18 cellular contexts compared by ENCODE assay signal in the genomic region with DNA sequence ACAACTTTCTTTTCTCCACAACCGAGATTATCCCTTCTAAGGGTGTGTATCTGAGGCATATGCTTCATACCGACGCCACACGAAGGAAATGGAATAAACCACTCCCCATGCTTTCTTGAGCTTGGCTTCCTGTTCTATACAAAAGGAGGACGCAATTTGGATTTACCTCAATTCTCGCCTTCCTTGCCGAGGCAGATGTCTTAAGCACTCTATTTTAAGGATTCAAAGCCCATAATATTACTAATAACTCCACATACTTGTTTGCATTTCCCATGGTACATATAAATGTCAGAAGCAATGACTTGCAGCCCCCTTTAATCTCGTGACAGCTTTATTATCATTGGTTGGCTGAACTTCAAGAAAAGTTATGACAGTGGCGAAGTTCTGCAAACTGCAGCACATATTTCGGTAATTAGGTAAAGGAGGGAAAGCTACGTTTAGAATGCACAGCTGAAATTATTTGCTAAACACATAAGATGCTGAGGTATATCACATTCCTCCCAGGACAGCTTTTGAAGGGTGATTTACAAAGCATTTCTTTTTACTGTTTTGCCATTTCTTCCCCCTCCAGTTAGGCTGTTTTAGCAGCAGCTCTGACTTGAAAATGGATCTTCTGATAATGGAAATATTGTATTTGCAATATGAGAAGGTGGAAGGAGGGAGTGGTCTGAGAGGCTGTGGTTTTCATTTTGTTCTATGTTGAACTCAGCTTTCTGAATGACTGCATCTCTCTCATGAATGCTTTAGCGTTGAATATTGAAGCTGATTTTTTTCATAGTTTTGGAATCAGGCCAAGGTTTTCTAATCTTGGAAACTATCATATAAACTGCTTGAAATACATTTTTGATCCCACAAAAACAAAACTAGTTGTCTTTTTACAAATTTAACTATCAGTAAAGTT.
DNase-seq lines count a peak whose midpoint lies in the region; FAIRE-seq and TF ChIP-seq lines count a peak whose summit lies in the region.
"Had no signal": no experiment of that assay in that cellular context is flagged by ENCODE, and none has a peak within 500 bp of the region (broad histone marks: within the 10 kb centered on the region; RNA-seq: fewer than 3 reads in every experiment).

No MANE protein-coding gene starts in this region.

- H3K27me3 Mint-ChIP-seq in astrocyte (ENCODE audit: low read depth, unreplicated experiment) = no peaks in the 10 kb centered on the region
- no peaks in the 10 kb centered on the region for H3K27me3 Mint-ChIP-seq in nephron (ENCODE audit: low read depth)

- no peak for FAIRE-seq in astrocyte (lab: Jason Lieb, UNC)
- FAIRE-seq: keratinocyte had no signal

- H3K27ac Mint-ChIP-seq in astrocyte (ENCODE audit: unreplicated experiment) (no peak overlapping the region), nephron (peak overlapping the region; percentile 91 to 97 (median 96))
- H3K27ac Mint-ChIP-seq: endodermal cell had no signal

- H3K9me3 Mint-ChIP-seq in astrocyte (ENCODE audit: unreplicated experiment) (no peaks in the 10 kb centered on the region), nephron (no peaks in the 10 kb centered on the region)
- H3K9me3 Mint-ChIP-seq: endodermal cell had no signal

- H3K27ac ChIP-seq in astrocyte (ENCODE audit: low read depth, low read length) = no peak overlapping the region
- H3K27ac ChIP-seq: psoas muscle, suprapubic skin had no signal

- DNase-seq in COLO829 (ENCODE audit: low spot score) (peak; percentile 2), MG63 (no peak), astrocyte (ENCODE audit: low read depth) (no peak), cerebellum (ENCODE audit: low spot score) (no peak), midbrain (lab: John Stamatoyannopoulos, UW) (no peak), NCI-H1436 treated with DMSO at 0.1 percent for 48 hours (lab: John Stamatoyannopoulos, UW) (no peak)
- no peak for DNase-seq in effector CD4-positive, alpha-beta T cell
- DNase-seq: activated CD8-positive, alpha-beta memory T cell treated with anti-CD3 and anti-CD28 coated beads, Interleukin-2, amount 50 U/mL, for 48 hours; activated naive CD4-positive, alpha-beta T cell treated with anti-CD3 and anti-CD28 coated beads, Interleukin-2, amount 50 U/mL, for 16 hours; caudate nucleus; DMS 273 treated with DMSO at 0.1 percent for 48 hours; endodermal cell; HCEC 1CT; NCI-H2081; psoas muscle had no signal

- H3K27me3 ChIP-seq in MG63 = no peaks in the 10 kb centered on the region
- no peaks in the 10 kb centered on the region for H3K27me3 ChIP-seq in astrocyte (ENCODE audit: insufficient read depth, low read length)
- H3K27me3 ChIP-seq: suprapubic skin had no signal

- H3K79me2 ChIP-seq in astrocyte (ENCODE audit: insufficient read depth, low read length) = no peaks in the 10 kb centered on the region

- H3K4me1 ChIP-seq in astrocyte (ENCODE audit: insufficient read depth, low read length) = no peaks in the 10 kb centered on the region
- H3K4me1 ChIP-seq: psoas muscle, suprapubic skin had no signal

- H2AFZ ChIP-seq in astrocyte (ENCODE audit: low read depth, low read length) = no peak overlapping the region

- H3K4me3 Mint-ChIP-seq in astrocyte (ENCODE audit: unreplicated experiment) (no peak overlapping the region), nephron (peak overlapping the region; percentile 53 to 77 (median 70))
- H3K4me3 Mint-ChIP-seq: endodermal cell had no signal

- H3K9me3 ChIP-seq in MG63 (no peaks in the 10 kb centered on the region), astrocyte (ENCODE audit: insufficient read depth, low read depth, low read length) (no peaks in the 10 kb centered on the region)
- H3K9me3 ChIP-seq: psoas muscle, suprapubic skin had no signal

- H3K4me3 ChIP-seq in MG63 (peak overlapping the region; percentile 10; the same call in 1 of the 2 replicates), astrocyte (ENCODE audit: insufficient read depth, low read depth, low read length) (no peak overlapping the region)
- H3K4me3 ChIP-seq: psoas muscle, suprapubic skin had no signal

- TF ChIP-seq CTCF in astrocyte (IDR thresholded peaks at IDR 0.05; ENCODE audit: insufficient read depth, low read depth, low read length) (no peak), nephron (IDR thresholded peaks at IDR 0.05; ENCODE audit: unreplicated experiment in 3 of 3) (no peak)

- no peaks in the 10 kb centered on the region for H4K20me1 ChIP-seq in astrocyte (ENCODE audit: insufficient read depth, low read length)

- no peak overlapping the region for H3K9ac ChIP-seq in astrocyte (ENCODE audit: low read length)

- H3K36me3 ChIP-seq in MG63 = no peaks in the 10 kb centered on the region
- no peaks in the 10 kb centered on the region for H3K36me3 ChIP-seq in astrocyte (ENCODE audit: insufficient read depth, low read length)
- H3K36me3 ChIP-seq: suprapubic skin had no signal

- no peaks in the 10 kb centered on the region for H3K36me3 Mint-ChIP-seq in astrocyte (ENCODE audit: low read depth, unreplicated experiment)
- no peaks in the 10 kb centered on the region for H3K36me3 Mint-ChIP-seq in nephron (ENCODE audit: low read depth)

- H3K4me1 Mint-ChIP-seq in astrocyte (ENCODE audit: low read depth, unreplicated experiment) (no peaks in the 10 kb centered on the region), nephron (peaks cover 19% of the 10 kb centered on the region)

- peak overlapping the region; percentile 13 for H3K4me2 ChIP-seq in astrocyte (ENCODE audit: low read length)
